In the genomic region with DNA sequence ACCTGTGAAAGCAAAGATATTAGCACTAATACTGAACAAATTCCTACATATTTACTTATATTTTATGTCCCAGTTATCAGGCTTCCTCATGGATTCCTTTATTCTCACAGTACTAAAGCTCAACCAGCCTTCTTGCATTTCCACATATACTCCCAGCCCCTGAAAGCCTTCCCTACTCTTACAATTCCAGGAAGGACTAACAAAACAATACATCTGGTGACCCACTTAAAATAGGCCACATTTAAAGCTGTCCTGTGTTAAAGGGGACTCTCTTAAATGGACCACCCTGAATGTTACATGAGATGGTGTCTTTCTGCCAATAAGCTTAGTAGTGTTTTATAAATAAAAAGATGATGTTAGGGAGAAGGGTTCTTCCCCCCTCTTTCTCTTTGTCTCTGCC, we compare ENCODE assay signal across 20 cellular contexts. TPM values are rescaled to one million over a fixed set of nuclear protein-coding genes. Genes with fewer than 3 reads are reported as not detected.
DNase-seq lines count a peak whose midpoint lies in the region; ATAC-seq and TF ChIP-seq lines count a peak whose summit lies in the region.
"Had no signal": no experiment of that assay in that cellular context is flagged by ENCODE, and none has a peak within 500 bp of the region (broad histone marks: within the 10 kb centered on the region; RNA-seq: fewer than 3 reads in every experiment).

No MANE protein-coding gene starts in this region.

- TF ChIP-seq EP300 in suprapubic skin (IDR thresholded peaks at IDR 0.05) = no peak

- no peak for ATAC-seq in HG02973 (IDR thresholded peaks at IDR 0.05; ENCODE audit: unreplicated experiment)

- peak overlapping the region in 4 of 5 donors; percentile 19 to 60 (median 48) for H3K27ac ChIP-seq in adrenal gland
- peak overlapping the region; percentile 15 for H3K27ac ChIP-seq in suprapubic skin
- H3K27ac ChIP-seq: RWPE1 had no signal

- H3K27me3 Mint-ChIP-seq in endothelial cell (ENCODE audit: unreplicated experiment) (no peaks in the 10 kb centered on the region), nephron (ENCODE audit: low read depth) (no peaks in the 10 kb centered on the region)

- DNase-seq in adrenal gland (no peak), endothelial cell (ENCODE audit: low spot score) (no peak), suprapubic skin (ENCODE audit: low spot score in 2 of 2) (no peak), GM13976 (ENCODE audit: low spot score) (no peak)
- DNase-seq in activated naive CD4-positive, alpha-beta T cell treated with Interleukin-2 at 50 U/mL for 16 hours = no peak
- DNase-seq: BE2C; CD4-positive, alpha-beta memory T cell; DMS79 treated with DMSO at 0.1 percent for 48 hours; HFFc6; KBM-7; NCI-H1092; NCI-H1694 treated with DMSO at 0.1 percent for 48 hours; NCI-H345; NCI-H526 treated with DMSO at 0.1 percent for 48 hours had no signal

- TF ChIP-seq POLR2A in adrenal gland (IDR thresholded peaks at IDR 0.05) = no peak
- TF ChIP-seq POLR2A in suprapubic skin (IDR thresholded peaks at IDR 0.05) = no peak

- H3K4me1 ChIP-seq in adrenal gland (replicated peaks in 1 of 2) (peaks cover 9 to 18% of the 10 kb centered on the region in 2 donors), suprapubic skin (no peaks in the 10 kb centered on the region)
- H3K4me1 ChIP-seq: BE2C had no signal

- no peaks in the 10 kb centered on the region for H3K27me3 ChIP-seq in adrenal gland
- no peaks in the 10 kb centered on the region for H3K27me3 ChIP-seq in suprapubic skin
- H3K27me3 ChIP-seq: BE2C had no signal

- in situ Hi-C loops in GM13976 (cut with MboI; ENCODE audit: low sequenced_read_pairs, unreplicated experiment) = no loop called here

- H3K36me3 Mint-ChIP-seq in endothelial cell (ENCODE audit: low read depth, unreplicated experiment) (peaks cover 4% of the 10 kb centered on the region), nephron (ENCODE audit: low read depth) (no peaks in the 10 kb centered on the region)
- H3K36me3 Mint-ChIP-seq: CD4-positive, alpha-beta memory T cell had no signal

- H3K4me3 ChIP-seq in adrenal gland (peak overlapping the region in 1 of 4 donors; percentile 22), suprapubic skin (no peak overlapping the region)

- H3K4me3 Mint-ChIP-seq in endothelial cell (ENCODE audit: unreplicated experiment) (no peak overlapping the region), nephron (no peak overlapping the region)
- H3K4me3 Mint-ChIP-seq: CD4-positive, alpha-beta memory T cell; HFFc6 had no signal

- intact Hi-C loops in adrenal gland (cut with DNase I) = no loop called here

- H3K27ac Mint-ChIP-seq in endothelial cell (ENCODE audit: unreplicated experiment) (peak overlapping the region; percentile 77), nephron (peak overlapping the region; percentile 75 to 90 (median 89))
- H3K27ac Mint-ChIP-seq: CD4-positive, alpha-beta memory T cell; HFFc6 had no signal

- H3K4me1 Mint-ChIP-seq in endothelial cell (ENCODE audit: unreplicated experiment) = peaks cover 35% of the 10 kb centered on the region
- H3K4me1 Mint-ChIP-seq in nephron = peaks cover 69% of the 10 kb centered on the region
- H3K4me1 Mint-ChIP-seq: CD4-positive, alpha-beta memory T cell had no signal

- H3K9me3 ChIP-seq in adrenal gland (replicated peaks in 1 of 3) = no peaks in the 10 kb centered on the region
- no peaks in the 10 kb centered on the region for H3K9me3 ChIP-seq in suprapubic skin
- H3K9me3 ChIP-seq: BE2C had no signal

- H3K9me3 Mint-ChIP-seq in endothelial cell (ENCODE audit: unreplicated experiment) (no peaks in the 10 kb centered on the region), nephron (peaks cover 2% of the 10 kb centered on the region)
- H3K9me3 Mint-ChIP-seq: CD4-positive, alpha-beta memory T cell; HFFc6 had no signal

- no peaks in the 10 kb centered on the region for H3K36me3 ChIP-seq in adrenal gland (replicated peaks in 1 of 2)
- no peaks in the 10 kb centered on the region for H3K36me3 ChIP-seq in suprapubic skin
- H3K36me3 ChIP-seq: BE2C had no signal

- TF ChIP-seq CTCF in adrenal gland (IDR thresholded peaks at IDR 0.05) (no peak), endothelial cell (IDR thresholded peaks at IDR 0.05; ENCODE audit: unreplicated experiment) (no peak), nephron (IDR thresholded peaks at IDR 0.05; ENCODE audit: unreplicated experiment in 3 of 3) (no peak), suprapubic skin (IDR thresholded peaks at IDR 0.05) (no peak), GM13976 (IDR thresholded peaks at IDR 0.05; ENCODE audit: borderline replicate concordance, control extremely low read depth, extremely low read depth, insufficient read depth, missing control alignments) (no peak)

RNA-seq across cellular contexts. Expression of gene NTMT2, which starts 54.4 kb away (rescaled TPM):
- not detected for total RNA-seq in adrenal gland
- not detected for polyA plus RNA-seq in adrenal gland
- total RNA-seq in endothelial cell (ENCODE audit: unreplicated experiment) = not detected
- total RNA-seq in suprapubic skin = not detected
- total RNA-seq: CD4-positive, alpha-beta memory T cell; H4; HFFc6; M059J had no signal
- polyA plus RNA-seq: AG04450; CD4-positive, alpha-beta memory T cell had no signal
